1 cellular context compared by ENCODE assay signal in the genomic region with DNA sequence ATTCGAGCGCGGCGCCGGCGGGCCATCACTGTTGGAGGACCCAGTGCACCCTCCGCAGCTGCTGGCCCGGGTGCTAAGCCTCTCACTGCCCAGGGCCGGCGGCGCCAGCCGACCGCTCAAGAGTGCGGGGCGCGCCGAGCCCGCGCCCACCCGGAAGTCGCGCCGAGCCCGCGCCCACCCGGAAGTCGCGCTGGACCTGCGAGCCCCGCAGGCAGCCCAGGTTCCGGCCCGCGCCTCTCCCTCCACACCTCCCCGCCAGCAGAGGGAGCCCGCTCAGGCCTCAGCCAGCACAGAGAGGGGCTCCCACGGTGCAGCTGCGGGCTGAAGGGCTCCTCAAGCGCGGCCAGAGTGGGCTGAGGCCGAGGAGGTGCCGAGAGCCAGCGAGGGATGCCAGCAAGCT.
TF ChIP-seq lines count a peak whose summit lies in the region.

No MANE protein-coding gene starts in this region.

TF ChIP-seq in GM12878, 131 proteins besides CTCF, POLR2A, EP300 and RAD21:
- TF ChIP-seq GABPA (IDR thresholded peaks at IDR 0.05; ENCODE audit: low read depth) = 0 out of 2 replicates have a peak, but pooled peaks have one; percentile 16
